Comparison of ENCODE assay signal across 1 cellular context in genomic region chr6:142761756-142762155, GRCh38.
TF ChIP-seq lines count a peak whose summit lies in the region.

No MANE protein-coding gene starts in this region.

TF ChIP-seq in WTC11, 78 proteins besides CTCF, POLR2A, EP300 and RAD21 (continued from another document):
- TF ChIP-seq, protein P1, sequence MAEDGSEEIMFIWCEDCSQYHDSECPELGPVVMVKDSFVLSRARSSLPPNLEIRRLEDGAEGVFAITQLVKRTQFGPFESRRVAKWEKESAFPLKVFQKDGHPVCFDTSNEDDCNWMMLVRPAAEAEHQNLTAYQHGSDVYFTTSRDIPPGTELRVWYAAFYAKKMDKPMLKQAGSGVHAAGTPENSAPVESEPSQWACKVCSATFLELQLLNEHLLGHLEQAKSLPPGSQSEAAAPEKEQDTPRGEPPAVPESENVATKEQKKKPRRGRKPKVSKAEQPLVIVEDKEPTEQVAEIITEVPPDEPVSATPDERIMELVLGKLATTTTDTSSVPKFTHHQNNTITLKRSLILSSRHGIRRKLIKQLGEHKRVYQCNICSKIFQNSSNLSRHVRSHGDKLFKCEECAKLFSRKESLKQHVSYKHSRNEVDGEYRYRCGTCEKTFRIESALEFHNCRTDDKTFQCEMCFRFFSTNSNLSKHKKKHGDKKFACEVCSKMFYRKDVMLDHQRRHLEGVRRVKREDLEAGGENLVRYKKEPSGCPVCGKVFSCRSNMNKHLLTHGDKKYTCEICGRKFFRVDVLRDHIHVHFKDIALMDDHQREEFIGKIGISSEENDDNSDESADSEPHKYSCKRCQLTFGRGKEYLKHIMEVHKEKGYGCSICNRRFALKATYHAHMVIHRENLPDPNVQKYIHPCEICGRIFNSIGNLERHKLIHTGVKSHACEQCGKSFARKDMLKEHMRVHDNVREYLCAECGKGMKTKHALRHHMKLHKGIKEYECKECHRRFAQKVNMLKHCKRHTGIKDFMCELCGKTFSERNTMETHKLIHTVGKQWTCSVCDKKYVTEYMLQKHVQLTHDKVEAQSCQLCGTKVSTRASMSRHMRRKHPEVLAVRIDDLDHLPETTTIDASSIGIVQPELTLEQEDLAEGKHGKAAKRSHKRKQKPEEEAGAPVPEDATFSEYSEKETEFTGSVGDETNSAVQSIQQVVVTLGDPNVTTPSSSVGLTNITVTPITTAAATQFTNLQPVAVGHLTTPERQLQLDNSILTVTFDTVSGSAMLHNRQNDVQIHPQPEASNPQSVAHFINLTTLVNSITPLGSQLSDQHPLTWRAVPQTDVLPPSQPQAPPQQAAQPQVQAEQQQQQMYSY (CRISPR knock-in tag; IDR thresholded peaks at IDR 0.05) = no peak
